ENCODE assay signal across 11 cellular contexts in the genomic region with DNA sequence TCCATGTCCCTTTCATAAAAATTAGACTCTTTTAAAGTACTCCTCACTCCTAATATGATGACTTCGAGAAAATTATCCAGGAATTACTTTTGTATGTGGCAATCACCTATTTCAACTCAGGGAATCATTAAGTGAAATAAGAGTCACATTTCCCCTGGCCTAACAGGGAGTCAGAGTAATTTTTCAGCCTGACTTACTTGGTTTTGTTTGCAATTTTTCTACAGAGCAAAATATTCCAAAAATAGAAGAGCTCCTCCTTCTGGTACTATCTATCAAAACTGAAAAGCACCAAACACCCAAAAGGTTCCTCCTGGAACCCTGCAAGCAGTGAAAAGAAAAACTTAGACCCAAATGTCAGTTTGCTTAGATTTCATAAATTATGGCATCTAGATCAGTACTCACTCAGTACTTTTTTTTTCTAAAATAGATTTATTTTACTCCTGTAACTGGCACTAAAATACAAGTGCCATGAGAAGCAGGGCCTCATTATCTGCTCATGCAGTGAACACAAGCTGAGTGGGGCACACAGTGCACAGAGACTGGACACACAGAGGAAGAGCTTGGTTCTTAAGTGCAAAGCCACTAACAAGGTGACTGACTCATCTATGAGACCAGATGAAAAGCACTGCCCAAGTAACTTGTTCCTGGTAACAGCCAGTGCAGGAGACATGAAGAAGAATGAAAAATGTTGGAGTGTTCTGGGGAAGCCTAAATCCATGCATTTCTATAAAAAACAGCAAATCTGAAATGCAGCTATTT. TPM values are rescaled to one million over a fixed set of nuclear protein-coding genes. Genes with fewer than 3 reads are reported as not detected.
DNase-seq lines count a peak whose midpoint lies in the region; ATAC-seq, FAIRE-seq and TF ChIP-seq lines count a peak whose summit lies in the region.
"Had no signal": no experiment of that assay in that cellular context is flagged by ENCODE, and none has a peak within 500 bp of the region (broad histone marks: within the 10 kb centered on the region; RNA-seq: fewer than 3 reads in every experiment).

No MANE protein-coding gene starts in this region.

- H3K9me3 ChIP-seq in IMR-90 (ENCODE audit: control insufficient read depth, insufficient read depth, low read length) (no peaks in the 10 kb centered on the region), lower lobe of right lung (no peaks in the 10 kb centered on the region)

- 0 out of 4 replicates have a peak, but pooled peaks cover 0 to 2% of the 10 kb centered on the region in 2 experiments for H3K79me1 ChIP-seq in IMR-90 (ENCODE audit: low read depth in 1 of 2, low read length in 2 of 2)

- no peak overlapping the region for H2BK5ac ChIP-seq in IMR-90 (ENCODE audit: low read depth, low read length, poor library complexity, severe bottlenecking)

- no peak overlapping the region for H4K5ac ChIP-seq in IMR-90 (ENCODE audit: low read depth, low read length)

- H3K36me3 ChIP-seq in IMR-90 (ENCODE audit: control insufficient read depth, insufficient read depth, low read length) = peaks cover 21% of the 10 kb centered on the region
- no peaks in the 10 kb centered on the region for H3K36me3 ChIP-seq in bronchial epithelial cell (ENCODE audit: control insufficient read depth, insufficient read depth, low read length)
- peaks cover 91% of the 10 kb centered on the region for H3K36me3 ChIP-seq in lower lobe of right lung

- H4K20me1 ChIP-seq in IMR-90 (ENCODE audit: insufficient read depth, low read length) = no peaks in the 10 kb centered on the region

- peaks cover 14% of the 10 kb centered on the region for H3K36me3 Mint-ChIP-seq in Calu3 (ENCODE audit: insufficient read depth, unreplicated experiment)

- no peak overlapping the region for H4K8ac ChIP-seq in IMR-90 (ENCODE audit: low read depth in 2 of 2, low read length in 2 of 2)

- no peak overlapping the region for H3K4ac ChIP-seq in IMR-90 (ENCODE audit: low read depth, low read length)

- no peak for DNase-seq in Calu3
- peak; percentile 18 for DNase-seq in IMR-90
- DNase-seq in bronchial epithelial cell (ENCODE audit: low read depth) = peak; percentile 59
- DNase-seq in lower lobe of right lung = no peak
- no peak for DNase-seq in midbrain (lab: John Stamatoyannopoulos, UW)
- no peak for DNase-seq in SKM-1 treated with dmso at 0.1 percent for 144 hours (lab: John Stamatoyannopoulos, UW; ENCODE audit: unreplicated experiment)
- DNase-seq: hippocampal formation, naive B cell had no signal

- TF ChIP-seq CTCF in Calu3 (IDR thresholded peaks at IDR 0.05; ENCODE audit: unreplicated experiment) (peak; percentile 25), IMR-90 (conservative IDR thresholded peaks at IDR 0.05; ENCODE audit: low read depth, low read length) (0 out of 2 replicates have a peak, but pooled peaks have one; percentile 21), bronchial epithelial cell (IDR thresholded peaks at IDR 0.05; ENCODE audit: insufficient read depth, low read length, severe bottlenecking) (peak; percentile 9), lower lobe of right lung (IDR thresholded peaks at IDR 0.05) (peak; percentile 27)

- H4K91ac ChIP-seq in IMR-90 (ENCODE audit: insufficient read depth, low read depth, low read length) = no peak overlapping the region

- no peak overlapping the region for H3K9ac ChIP-seq in IMR-90 (ENCODE audit: low read depth, low read length)

- H3K27ac Mint-ChIP-seq in Calu3 (ENCODE audit: unreplicated experiment) = no peak overlapping the region

- H2AK9ac ChIP-seq in IMR-90 (replicated peaks; ENCODE audit: low read depth, low read length, poor library complexity) = no peak overlapping the region

- H3K27ac ChIP-seq in IMR-90 (ENCODE audit: insufficient read depth, low read length) = no peak overlapping the region
- H3K27ac ChIP-seq in lower lobe of right lung = no peak overlapping the region

- no peak overlapping the region for H2BK120ac ChIP-seq in IMR-90 (ENCODE audit: low read depth, low read length)

- CTCF ChIA-PET in Calu3 (lab: Charles Lee) (interaction anchor here (1.6 kb wide), 1 partner anchor 74 kb away, joined by 6 read pairs; no protein-coding TSS in a partner anchor), IMR-90 (lab: Yijun Ruan, JAX) (interaction anchor here (1.6 kb wide), 1 partner anchor 11 kb away, joined by 5 read pairs; no protein-coding TSS in a partner anchor)

- H3K27me3 ChIP-seq in IMR-90 (ENCODE audit: control insufficient read depth, insufficient read depth, low read length) = no peaks in the 10 kb centered on the region
- H3K27me3 ChIP-seq in bronchial epithelial cell (ENCODE audit: control insufficient read depth, insufficient read depth, low read length) = no peaks in the 10 kb centered on the region
- H3K27me3 ChIP-seq in lower lobe of right lung (ENCODE audit: low read depth) = no peaks in the 10 kb centered on the region

- no peak overlapping the region for H3K4me3 ChIP-seq in IMR-90 (ENCODE audit: insufficient read depth, low read depth, low read length)
- H3K4me3 ChIP-seq in bronchial epithelial cell (ENCODE audit: low read depth, low read length) = no peak overlapping the region
- no peak overlapping the region for H3K4me3 ChIP-seq in lower lobe of right lung

- no peak overlapping the region for H3K14ac ChIP-seq in IMR-90 (replicated peaks; ENCODE audit: low read depth, low read length)

- H3K56ac ChIP-seq in IMR-90 (ENCODE audit: extremely low read depth, insufficient read depth, low read length) = no peak overlapping the region

- TF ChIP-seq RAD21 in IMR-90 (IDR thresholded peaks at IDR 0.05; ENCODE audit: low read length) = no peak

- in situ Hi-C loops in IMR-90 (cut with MboI; ENCODE audit: low sequenced_read_pairs) = no loop called here

- no peak overlapping the region for H3K23ac ChIP-seq in IMR-90 (ENCODE audit: low read depth, low read length)

- no peak overlapping the region for H2BK20ac ChIP-seq in IMR-90 (ENCODE audit: low read depth, low read length)

- no peaks in the 10 kb centered on the region for H3K27me3 Mint-ChIP-seq in Calu3 (ENCODE audit: unreplicated experiment)
- H3K27me3 Mint-ChIP-seq: naive B cell had no signal

- no peak overlapping the region for H2AK5ac ChIP-seq in IMR-90 (ENCODE audit: low read depth, low read length)

- H3K9me3 Mint-ChIP-seq in Calu3 (ENCODE audit: low read depth, unreplicated experiment) = no peaks in the 10 kb centered on the region

- no peak overlapping the region for H3K4me2 ChIP-seq in IMR-90 (ENCODE audit: low read depth, low read length)

- H3K4me3 Mint-ChIP-seq in Calu3 (ENCODE audit: low read depth, unreplicated experiment) = no peak overlapping the region
- H3K4me3 Mint-ChIP-seq: naive B cell had no signal

- dilution Hi-C loops in IMR-90 (cut with HindIII; ENCODE audit: low sequenced_read_pairs, unreplicated experiment) = no loop called here

- intact Hi-C loops in Calu3 (cut with micrococcal nuclease; ENCODE audit: unreplicated experiment) (loop anchor here (5.0 kb wide), 1 partner anchor 222 kb away; a partner anchor contains a TSS), IMR-90 (cut with micrococcal nuclease) (loop anchor here (1.0 to 2.0 kb wide), 3 partner anchors 74 to 274 kb away; no protein-coding TSS in a partner anchor), lower lobe of right lung (cut with DNase I) (no loop called here)

- ATAC-seq in IMR-90 (ENCODE audit: low read depth) (no peak), lower lobe of right lung (no peak), HG02938 (IDR thresholded peaks at IDR 0.05; ENCODE audit: unreplicated experiment) (no peak)
- no peak for ATAC-seq in activated CD4-positive, CD25-positive, alpha-beta regulatory T cell treated with anti-CD3 and anti-CD28 coated beads, Interleukin-2, amount 50 U/mL, for 24 hours

- no CpG with 5 or more reads among the region's 1 CpG for WGBS in IMR-90 (ENCODE audit: extremely low coverage in 2 of 2, insufficient read length in 1 of 2), 2 experiments

- no peak overlapping the region for H3K18ac ChIP-seq in IMR-90 (ENCODE audit: low read depth, low read length)

- FAIRE-seq in bronchial epithelial cell (lab: Jason Lieb, UNC) = no peak
- FAIRE-seq: colon had no signal

- peaks cover 7% of the 10 kb centered on the region for H3K9me1 ChIP-seq in IMR-90 (ENCODE audit: insufficient read depth, low read length)

- H3K4me1 ChIP-seq in IMR-90 (ENCODE audit: control insufficient read depth, insufficient read depth, low read length) (no peaks in the 10 kb centered on the region; the same call in 1 of the 2 replicates), lower lobe of right lung (no peaks in the 10 kb centered on the region)

- BruUV-seq in Calu3 (replicated peaks; lab: Mats Ljungman, UMichigan) = no TSS peak
- no TSS peak for BruUV-seq in IMR-90 (replicated peaks; lab: Mats Ljungman, UMichigan)

- H3K4me1 Mint-ChIP-seq in Calu3 (ENCODE audit: low read depth, unreplicated experiment) = peaks cover 13% of the 10 kb centered on the region
- H3K4me1 Mint-ChIP-seq: naive B cell had no signal

- POLR2A ChIA-PET in IMR-90 (lab: Charles Lee; ENCODE audit: unreplicated experiment) = no interaction called here

- H2AFZ ChIP-seq in IMR-90 (replicated peaks; ENCODE audit: low read length, poor library complexity) = no peak overlapping the region

- H2BK15ac ChIP-seq in IMR-90 (ENCODE audit: low read depth, low read length) = no peak overlapping the region

- no peak for TF ChIP-seq POLR2A in IMR-90 (IDR thresholded peaks at IDR 0.05; ENCODE audit: low read depth, low read length)

TF ChIP-seq in IMR-90, 13 proteins besides CTCF, POLR2A, EP300 and RAD21:
- TF ChIP-seq CEBPB (IDR thresholded peaks at IDR 0.05; ENCODE audit: low read depth, low read length) (no peak), RCOR1 (IDR thresholded peaks at IDR 0.05; ENCODE audit: insufficient replicate concordance, low read length) (no peak), SMC3 (IDR thresholded peaks at IDR 0.05; ENCODE audit: low read depth, low read length) (peak; percentile 40; the same call in 1 of the 2 replicates)

RNA-seq across cellular contexts. Expression of a gene that starts 28.7 kb away (rescaled TPM):
- total RNA-seq in Calu3 (2022) (77.1 and 79.9 TPM in 2 replicates), IMR-90 (2012; rRNA removed) (61.5 and 71.7 TPM in 2 replicates), bronchial epithelial cell (10.3 and 11.0 TPM in 2 replicates), lower lobe of right lung (71.3 TPM)
- polyA plus RNA-seq in IMR-90 (2012; rRNA removed) = 19.0 and 24.4 TPM in 2 replicates
- 6.5 and 12.8 TPM in 2 replicates for polyA plus RNA-seq in IMR-90 (2012; cell fraction: cytosol; rRNA removed)
- polyA plus RNA-seq in IMR-90 (2012; cell fraction: nucleus; rRNA removed; ENCODE audit: low replicate concordance) = 2.4 and 15.0 TPM in 2 replicates

Comparison
In these comparisons a context has a peak if more than half of its experiments do, and no peak if none do; other contexts are left out.
1. DNase-seq: peak in IMR-90 (single experiment) and bronchial epithelial cell (single experiment); none in Calu3 (single experiment), lower lobe of right lung (single experiment), midbrain (single experiment) and SKM-1 treated with dmso at 0.1 percent for 144 hours (single experiment).
2. Peak in every context shown above with its lines, with median percentiles within 50 percentile points of each other: CTCF ChIP-seq.